8 cellular contexts compared by ENCODE assay signal in the genomic region with DNA sequence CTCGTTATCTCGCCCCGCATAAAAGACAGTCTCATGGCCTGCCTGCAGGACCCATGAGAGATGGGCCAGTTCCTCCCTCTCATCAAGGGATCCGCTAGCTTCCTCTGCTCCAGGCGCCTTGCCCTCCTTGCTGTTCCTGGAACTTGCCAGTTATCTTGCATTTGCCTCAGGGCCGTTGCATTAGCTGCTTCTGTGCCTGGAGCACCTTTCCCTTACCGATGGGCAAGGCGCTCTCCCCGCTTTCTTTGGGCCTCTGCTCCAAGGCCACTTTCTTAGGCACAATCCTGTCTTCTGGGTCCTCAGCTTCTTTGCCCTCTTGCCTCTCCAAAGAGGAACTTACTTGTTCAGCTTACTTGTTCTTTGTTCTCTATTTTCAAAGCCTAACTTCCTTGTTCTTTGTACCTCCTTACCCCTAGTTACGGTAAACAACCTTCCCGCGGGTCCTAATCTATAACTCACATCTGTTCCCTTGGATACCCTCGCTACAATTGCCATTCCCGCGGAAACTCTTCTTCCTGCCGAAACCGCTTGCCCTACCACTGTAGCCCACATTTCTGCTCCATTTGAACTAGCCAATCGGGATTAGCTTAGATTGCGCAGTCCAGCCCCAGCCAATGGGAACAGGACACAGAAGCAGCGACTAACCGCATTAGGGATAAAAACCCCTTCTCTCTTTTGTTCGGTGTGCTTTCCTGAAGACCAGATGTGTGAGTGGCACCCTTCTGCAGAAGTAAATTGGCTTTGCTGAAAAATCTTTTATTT. TPM values are rescaled to one million over a fixed set of nuclear protein-coding genes. Genes with fewer than 3 reads are reported as not detected.
DNase-seq lines count a peak whose midpoint lies in the region; ATAC-seq and TF ChIP-seq lines count a peak whose summit lies in the region.

No MANE protein-coding gene starts in this region.

- POLR2A ChIA-PET in OCI-LY7 (lab: Charles Lee): no interaction called here

- intact Hi-C loops in OCI-LY7 (cut with micrococcal nuclease; ENCODE audit: unreplicated experiment): no loop called here
- intact Hi-C loops in dorsolateral prefrontal cortex (cut with DNase I): loop anchor here (2.0 to 10.0 kb wide), 7 partner anchors 73 to 427 kb away; partner anchors contain the start of genes FKBP1A (in 2 of the 2), PSMF1 (in 2 of the 2) and SIRPA (in 1 of the 2)
- intact Hi-C loops in natural killer cell (cut with micrococcal nuclease): loop anchor here (1.0 to 2.0 kb wide), 2 partner anchors 33 to 349 kb away; partner anchors contain the start of gene PSMF1

- H3K27me3 ChIP-seq in dorsolateral prefrontal cortex: no peaks in the 10 kb centered on the region

- CTCF ChIA-PET in OCI-LY7 (lab: Charles Lee; ENCODE audit: unreplicated experiment): interaction anchor here (1.5 kb wide), 1 partner anchor 309 kb away, joined by 4 read pairs; no protein-coding TSS in a partner anchor

- peaks cover 33% of the 10 kb centered on the region for H3K79me2 ChIP-seq in OCI-LY7 (ENCODE audit: insufficient read depth, low read depth, low read length)

- no peak overlapping the region for H3K27ac ChIP-seq in OCI-LY7 (ENCODE audit: low read depth, low read length, poor library complexity, severe bottlenecking)
- peak overlapping the region in 57 of 59 donors; percentile 20 to 96 (median 89) for H3K27ac ChIP-seq in dorsolateral prefrontal cortex

- peaks cover 18 to 24% of the 10 kb centered on the region in 2 donors for H3K27me3 Mint-ChIP-seq in natural killer cell (ENCODE audit: low read depth in 2 of 2)

- H2AFZ ChIP-seq in OCI-LY7 (ENCODE audit: low read length): peak overlapping the region; percentile 56; the same call in 1 of the 2 replicates

- H4K20me1 ChIP-seq in OCI-LY7 (ENCODE audit: insufficient read depth, low read length): peaks cover 16% of the 10 kb centered on the region

- DNase-seq in OCI-LY7 (ENCODE audit: low spot score): no peak
- DNase-seq in dorsolateral prefrontal cortex: peak in 3 of 10 donors; percentile 8 to 28 (median 14)
- peak; percentile 19 for DNase-seq in natural killer cell
- no peak for DNase-seq in GM19240 (ENCODE audit: insufficient read length, low spot score)
- no peak for DNase-seq in NCI-H2196 (lab: John Stamatoyannopoulos, UW; ENCODE audit: unreplicated experiment)

- H3K9me3 Mint-ChIP-seq in natural killer cell: no peaks in the 10 kb centered on the region

- TF ChIP-seq CTCF in OCI-LY7 (conservative IDR thresholded peaks at IDR 0.05; ENCODE audit: low read length): no peak
- TF ChIP-seq CTCF in dorsolateral prefrontal cortex (IDR thresholded peaks at IDR 0.05 in 54 of 56, conservative IDR thresholded peaks at IDR 0.05 in 2 of 56; ENCODE audit: low read depth in 1 of 56, partially characterized antibody in 56 of 56): no peak
- TF ChIP-seq CTCF in natural killer cell (IDR thresholded peaks at IDR 0.05): no peak

- H3K36me3 Mint-ChIP-seq in natural killer cell: no peaks in the 10 kb centered on the region

- peak overlapping the region; percentile 39; the same call in 1 of the 2 replicates for H3K4me2 ChIP-seq in OCI-LY7 (ENCODE audit: low read length)

- H3K9me2 ChIP-seq in OCI-LY7 (ENCODE audit: insufficient read depth, low read length): no peaks in the 10 kb centered on the region

- ATAC-seq in GM21528 (IDR thresholded peaks at IDR 0.05; ENCODE audit: low FRiP score, unreplicated experiment) (peak; percentile 14), natural killer cell (no peak), HG03442 (IDR thresholded peaks at IDR 0.05; ENCODE audit: unreplicated experiment) (no peak), HG02678 (IDR thresholded peaks at IDR 0.05; ENCODE audit: unreplicated experiment) (no peak)

- H3K4me3 Mint-ChIP-seq in natural killer cell: peak overlapping the region; percentile 90

- peak overlapping the region; percentile 39 for H3K4me3 ChIP-seq in OCI-LY7 (ENCODE audit: low read depth, low read length, poor library complexity, severe bottlenecking)
- H3K4me3 ChIP-seq in dorsolateral prefrontal cortex: peak overlapping the region in 54 of 59 donors; percentile 22 to 100 (median 97)

- no peaks in the 10 kb centered on the region for H3K9me3 ChIP-seq in OCI-LY7 (ENCODE audit: low read length)

- no TSS peak for BruUV-seq in OCI-LY7 (replicated peaks; lab: Mats Ljungman, UMichigan)

- H3K4me1 ChIP-seq in OCI-LY7 (ENCODE audit: insufficient read depth, low read length, poor library complexity, severe bottlenecking): peaks cover 34% of the 10 kb centered on the region

- H3K36me3 ChIP-seq in OCI-LY7 (ENCODE audit: insufficient read depth, low read length): peaks cover 18% of the 10 kb centered on the region; the same call in 1 of the 2 replicates

- H3K27ac Mint-ChIP-seq in natural killer cell: peak overlapping the region; percentile 53 to 61

- H3K4me1 Mint-ChIP-seq in natural killer cell: peaks cover 42 to 43% of the 10 kb centered on the region in 2 donors

RNA-seq across cellular contexts. Expression of gene NSFL1C, which starts 0.9 kb away (rescaled TPM):
- 40.2 and 49.6 TPM in 2 replicates for total RNA-seq in OCI-LY7 (2014; rRNA removed; shearing (Covaris generic))
- 77.1 and 80.0 TPM in 2 replicates for total RNA-seq in OCI-LY7 (2022)
- 100 to 1,000 TPM in 86 of 120 experiments, 10 to 100 TPM in 34; 69.8 to 147 (median 107) TPM for total RNA-seq in dorsolateral prefrontal cortex
- 10 to 100 TPM; 53.9 to 69.0 (median 66.2) TPM for total RNA-seq in natural killer cell

RNA-seq across cellular contexts. Expression of gene SIRPB2, which starts 23.7 kb away (rescaled TPM):
- total RNA-seq in OCI-LY7 (2014; rRNA removed; shearing (Covaris generic)): not detected in 2 replicates
- not detected in 2 replicates for total RNA-seq in OCI-LY7 (2022)
- total RNA-seq in dorsolateral prefrontal cortex: 10 to 100 TPM in 4 of 120 experiments, 1 to 10 TPM in 115, under 1 TPM in 1; 0.28 to 16.0 (median 3.5) TPM
- total RNA-seq in natural killer cell: 1 to 10 TPM; 1.1 to 2.2 (median 1.5) TPM
